13 cellular contexts compared by ENCODE assay signal in the genomic region with DNA sequence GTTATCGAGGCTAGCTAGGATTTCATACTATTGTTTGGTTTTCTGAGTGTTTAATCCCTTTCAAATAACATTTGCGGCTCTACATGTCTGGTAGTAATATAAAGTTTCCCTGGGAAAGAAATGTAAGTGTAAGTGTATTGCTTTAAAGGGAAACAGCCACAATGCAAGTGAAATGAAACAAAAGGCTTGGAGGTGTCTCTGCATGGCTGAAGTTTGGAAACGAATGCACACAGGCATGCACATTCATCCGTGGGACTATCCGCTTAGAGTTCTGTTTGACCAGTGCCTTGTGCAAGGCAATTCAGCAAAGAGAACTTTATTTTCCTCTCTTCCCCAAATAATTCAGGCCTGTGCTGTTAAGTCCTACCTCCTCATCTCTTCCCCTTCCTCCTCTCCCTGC. TPM values are rescaled to one million over a fixed set of nuclear protein-coding genes. Genes with fewer than 3 reads are reported as not detected.
A peak's percentile ranks its signal among the peaks of the same experiment; 100 is the strongest.
DNase-seq lines count a peak whose midpoint lies in the region; ATAC-seq and TF ChIP-seq lines count a peak whose summit lies in the region.
"Had no signal": no experiment of that assay in that cellular context is flagged by ENCODE, and none has a peak within 500 bp of the region (broad histone marks: within the 10 kb centered on the region; RNA-seq: fewer than 3 reads in every experiment).

No MANE protein-coding gene starts in this region.

- no peak overlapping the region for H3K4me3 ChIP-seq in Peyer's patch
- no peak overlapping the region for H3K4me3 ChIP-seq in esophagus (ENCODE audit: low read depth in 1 of 2, low read length in 2 of 2)
- peak overlapping the region; percentile 5 for H3K4me3 ChIP-seq in lung
- H3K4me3 ChIP-seq in tibial artery = peak overlapping the region; percentile 24 to 42

- intact Hi-C loops in tibial artery (cut with DNase I; ENCODE audit: low total_unique reads) = no loop called here

- DNase-seq in Peyer's patch (no peak), lung (ENCODE audit: low spot score) (no peak), tibial artery (no peak), NOMO-1 treated with DMSO at 0.1 percent for 48 hours (lab: John Stamatoyannopoulos, UW; ENCODE audit: unreplicated experiment) (no peak), NCI-H526 treated with DMSO at 0.1 percent for 48 hours (lab: John Stamatoyannopoulos, UW) (no peak), T1000 (lab: John Stamatoyannopoulos, UW) (no peak)
- DNase-seq in T-helper 2 cell treated with Interferon-gamma antibody and Interleukin-4, amounts not matched to agents 5 μg/mL and 100 μg/mL, for 36 hours (ENCODE audit: low spot score) = no peak
- DNase-seq: effector memory CD4-positive, alpha-beta T cell; naive B cell; NCI-H446 treated with DMSO at 0.1 percent for 48 hours; stimulated activated CD4-positive, alpha-beta T cell treated with anti-CD3 and anti-CD28 coated beads, Interleukin-15, amount 100 ng/mL, for 24 hours had no signal

- no peaks in the 10 kb centered on the region for H3K36me3 Mint-ChIP-seq in T-helper 2 cell treated with Interferon-gamma antibody and Interleukin-4, amounts not matched to agents 5 μg/mL and 100 μg/mL, for 36 hours (ENCODE audit: low read depth)
- H3K36me3 Mint-ChIP-seq: naive B cell; stimulated activated effector memory CD8-positive, alpha-beta T cell treated with anti-CD3 and anti-CD28 coated beads, Interleukin-12 subunit alpha, Interleukin-12 subunit beta, amount 100 ng/mL, for 72 hours had no signal

- H3K4me1 ChIP-seq in Peyer's patch = peaks cover 0 to 4% (median 0%) of the 10 kb centered on the region in 4 donors
- H3K4me1 ChIP-seq in esophagus (ENCODE audit: control insufficient read depth in 2 of 2, insufficient read depth in 2 of 2, low read length in 1 of 2) = no peaks in the 10 kb centered on the region
- H3K4me1 ChIP-seq in lung (ENCODE audit: control insufficient read depth in 2 of 2, insufficient read depth in 2 of 2, low read length in 2 of 2) = peaks cover 5 to 6% of the 10 kb centered on the region in 2 donors
- peaks cover 0 to 77% (median 62%) of the 10 kb centered on the region in 4 donors for H3K4me1 ChIP-seq in tibial artery

- no peaks in the 10 kb centered on the region for H3K9me3 ChIP-seq in Peyer's patch
- H3K9me3 ChIP-seq in esophagus (ENCODE audit: control insufficient read depth in 2 of 2, insufficient read depth in 1 of 2, low read depth in 1 of 2, low read length in 1 of 2) = no peaks in the 10 kb centered on the region
- H3K9me3 ChIP-seq in lung (ENCODE audit: control insufficient read depth in 2 of 2, insufficient read depth in 1 of 2, low read length in 1 of 2) = no peaks in the 10 kb centered on the region
- no peaks in the 10 kb centered on the region for H3K9me3 ChIP-seq in tibial artery

- H3K36me3 ChIP-seq in Peyer's patch (no peaks in the 10 kb centered on the region), esophagus (ENCODE audit: control insufficient read depth in 2 of 2, insufficient read depth in 2 of 2, low read length in 1 of 2) (no peaks in the 10 kb centered on the region), lung (ENCODE audit: control insufficient read depth in 2 of 2, insufficient read depth in 2 of 2, low read length in 2 of 2) (no peaks in the 10 kb centered on the region), tibial artery (no peaks in the 10 kb centered on the region)

- no peak overlapping the region for H3K27ac Mint-ChIP-seq in T-helper 2 cell treated with Interferon-gamma antibody and Interleukin-4, amounts not matched to agents 5 μg/mL and 100 μg/mL, for 36 hours
- H3K27ac Mint-ChIP-seq: stimulated activated effector memory CD8-positive, alpha-beta T cell treated with anti-CD3 and anti-CD28 coated beads, Interleukin-12 subunit alpha, Interleukin-12 subunit beta, amount 100 ng/mL, for 72 hours had no signal

- no peak for TF ChIP-seq POLR2A in Peyer's patch (IDR thresholded peaks at IDR 0.05)

- H3K4me3 Mint-ChIP-seq in T-helper 2 cell treated with Interferon-gamma antibody and Interleukin-4, amounts not matched to agents 5 μg/mL and 100 μg/mL, for 36 hours = no peak overlapping the region
- H3K4me3 Mint-ChIP-seq: naive B cell; stimulated activated effector memory CD8-positive, alpha-beta T cell treated with anti-CD3 and anti-CD28 coated beads, Interleukin-12 subunit alpha, Interleukin-12 subunit beta, amount 100 ng/mL, for 72 hours had no signal

- TF ChIP-seq CTCF in Peyer's patch (IDR thresholded peaks at IDR 0.05) (no peak), lung (IDR thresholded peaks at IDR 0.05; ENCODE audit: control extremely low read depth, extremely low read depth) (no peak), tibial artery (IDR thresholded peaks at IDR 0.05) (no peak)

- H3K27me3 Mint-ChIP-seq in T-helper 2 cell treated with Interferon-gamma antibody and Interleukin-4, amounts not matched to agents 5 μg/mL and 100 μg/mL, for 36 hours (ENCODE audit: low read depth) = peaks cover 16% of the 10 kb centered on the region

- WGBS in esophagus, 2 donors = 22 to 31% methylated on average over 5 of the region's 5 CpGs
- WGBS in lung, 2 donors = 48 to 59% methylated on average over 5 of the region's 5 CpGs

- peak overlapping the region in 3 of 4 donors; percentile 25 to 74 (median 71) for H3K27ac ChIP-seq in Peyer's patch
- peak overlapping the region; percentile 50 to 59 for H3K27ac ChIP-seq in esophagus (ENCODE audit: low read depth in 2 of 2, low read length in 1 of 2)
- peak overlapping the region; percentile 1 to 23 for H3K27ac ChIP-seq in lung (ENCODE audit: low read depth in 1 of 2, low read length in 1 of 2)
- peak overlapping the region; percentile 76 to 79 for H3K27ac ChIP-seq in tibial artery

- H3K4me1 Mint-ChIP-seq in T-helper 2 cell treated with Interferon-gamma antibody and Interleukin-4, amounts not matched to agents 5 μg/mL and 100 μg/mL, for 36 hours (ENCODE audit: low read depth) = no peaks in the 10 kb centered on the region
- H3K4me1 Mint-ChIP-seq: stimulated activated effector memory CD8-positive, alpha-beta T cell treated with anti-CD3 and anti-CD28 coated beads, Interleukin-12 subunit alpha, Interleukin-12 subunit beta, amount 100 ng/mL, for 72 hours had no signal

- no peak for ATAC-seq in lung (ENCODE audit: insufficient read depth, low FRiP score)
- ATAC-seq: stimulated activated effector memory CD8-positive, alpha-beta T cell treated with anti-CD3 and anti-CD28 coated beads, Interleukin-12 subunit alpha, Interleukin-12 subunit beta, amount 100 ng/mL, for 72 hours had no signal

- H3K27me3 ChIP-seq in Peyer's patch (no peaks in the 10 kb centered on the region), esophagus (ENCODE audit: control insufficient read depth in 1 of 2, insufficient read depth in 2 of 2, low read length in 2 of 2) (no peaks in the 10 kb centered on the region), lung (ENCODE audit: control insufficient read depth, insufficient read depth) (no peaks in the 10 kb centered on the region), tibial artery (no peaks in the 10 kb centered on the region)

- no peaks in the 10 kb centered on the region for H3K9me3 Mint-ChIP-seq in T-helper 2 cell treated with Interferon-gamma antibody and Interleukin-4, amounts not matched to agents 5 μg/mL and 100 μg/mL, for 36 hours
- H3K9me3 Mint-ChIP-seq: naive B cell; stimulated activated effector memory CD8-positive, alpha-beta T cell treated with anti-CD3 and anti-CD28 coated beads, Interleukin-12 subunit alpha, Interleukin-12 subunit beta, amount 100 ng/mL, for 72 hours had no signal

RNA-seq across cellular contexts. Expression of gene MRTFB, which starts 56.1 kb away (rescaled TPM):
- 100 to 1,000 TPM in 1 of 4 donors, 10 to 100 TPM in 3; 42.2 to 136 (median 68.7) TPM for total RNA-seq in Peyer's patch
- 1 to 10 TPM; 5.4 to 7.1 TPM for polyA plus RNA-seq in esophagus
- total RNA-seq in lung = 10 to 100 TPM; 45.5 to 50.9 TPM
- 10 to 100 TPM in 1 of 2 donors, 1 to 10 TPM in 1; 8.8 to 10.1 TPM for polyA plus RNA-seq in lung

Comparison
In these comparisons a context has a peak if more than half of its experiments do, and no peak if none do; other contexts are left out.
1. H3K27ac ChIP-seq: peak in every context shown above with its lines; median percentile 78 in tibial artery; 71 in Peyer's patch; 54 in esophagus; 12 in lung.
2. H3K4me3 ChIP-seq: peak in lung (single experiment) and tibial artery (2 of 2); none in Peyer's patch (0 of 4) and esophagus (0 of 2).